16 cellular contexts compared by ENCODE assay signal in the genomic region with DNA sequence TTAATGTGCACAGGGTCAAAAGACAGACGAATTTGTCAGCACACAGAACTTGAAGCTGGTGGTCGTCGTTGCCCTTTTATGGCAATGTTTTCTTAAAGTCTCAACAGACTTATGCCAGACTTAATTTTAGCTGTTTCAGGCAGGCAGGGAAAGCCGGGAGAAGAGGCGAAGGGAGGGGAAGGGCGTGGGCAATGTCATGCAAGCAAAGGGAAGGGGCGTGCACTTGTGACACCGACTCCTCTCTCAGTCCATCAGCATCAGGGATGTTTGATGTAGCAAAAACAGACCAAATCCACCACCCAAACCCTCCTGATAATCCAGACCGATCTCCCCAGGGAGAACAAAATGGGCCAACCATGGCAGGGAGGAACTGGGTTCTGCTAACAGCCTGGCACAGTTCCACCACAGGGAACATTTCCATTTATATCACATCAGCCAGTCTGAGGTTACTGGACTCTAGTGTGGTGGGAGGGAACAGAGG.
DNase-seq lines count a peak whose midpoint lies in the region; ATAC-seq and TF ChIP-seq lines count a peak whose summit lies in the region.
"Had no signal": no experiment of that assay in that cellular context is flagged by ENCODE, and none has a peak within 500 bp of the region (broad histone marks: within the 10 kb centered on the region; RNA-seq: fewer than 3 reads in every experiment).

No MANE protein-coding gene starts in this region.

- CTCF ChIA-PET in HEK293 (lab: Yijun Ruan, JAX), result interaction anchor here (0.7 kb wide), 1 partner anchor 657 kb away, joined by 3 read pairs; no protein-coding TSS in a partner anchor

- no peak for ATAC-seq in central memory CD8-positive, alpha-beta T cell (replicated peaks; ENCODE audit: extremely low read depth, poor library complexity, severe bottlenecking)
- no peak for ATAC-seq in activated naive CD8-positive, alpha-beta T cell treated with anti-CD3 and anti-CD28 coated beads, Interleukin-2, amount 50 U/mL, for 24 hours
- no peak for ATAC-seq in HG03565 (IDR thresholded peaks at IDR 0.05; ENCODE audit: unreplicated experiment)

- H3K4me1 ChIP-seq in HEK293 (ENCODE audit: control insufficient read depth, insufficient read depth, low read length) (no peaks in the 10 kb centered on the region), stomach (peaks cover 0 to 35% (median 16%) of the 10 kb centered on the region in 4 donors)

- H3K27me3 ChIP-seq in stomach, result no peaks in the 10 kb centered on the region

- peaks cover 2% of the 10 kb centered on the region for H3K36me3 Mint-ChIP-seq in central memory CD8-positive, alpha-beta T cell (ENCODE audit: insufficient read depth)
- peaks cover 4% of the 10 kb centered on the region for H3K36me3 Mint-ChIP-seq in type B pancreatic cell
- no peaks in the 10 kb centered on the region for H3K36me3 Mint-ChIP-seq in activated naive CD8-positive, alpha-beta T cell treated with anti-CD3 and anti-CD28 coated beads, Interleukin-2, amount 50 U/mL, for 24 hours (ENCODE audit: low read depth)

- 58 to 71% (median 59%) methylated on average over 9 of the region's 9 CpGs for WGBS in stomach, 5 donors

- peaks cover 7% of the 10 kb centered on the region for H3K4me1 Mint-ChIP-seq in central memory CD8-positive, alpha-beta T cell
- H3K4me1 Mint-ChIP-seq in type B pancreatic cell (ENCODE audit: unreplicated experiment), result peaks cover 5% of the 10 kb centered on the region
- H3K4me1 Mint-ChIP-seq in activated naive CD8-positive, alpha-beta T cell treated with anti-CD3 and anti-CD28 coated beads, Interleukin-2, amount 50 U/mL, for 24 hours, result peaks cover 8% of the 10 kb centered on the region

- no peaks in the 10 kb centered on the region for H3K36me3 ChIP-seq in HEK293 (ENCODE audit: control insufficient read depth in 2 of 2, insufficient read depth in 1 of 2, low read length in 2 of 2)
- H3K36me3 ChIP-seq in stomach, result no peaks in the 10 kb centered on the region

- H3K27ac Mint-ChIP-seq in central memory CD8-positive, alpha-beta T cell (ENCODE audit: low read depth), result peak overlapping the region; percentile 24
- H3K27ac Mint-ChIP-seq in type B pancreatic cell, result no peak overlapping the region
- no peak overlapping the region for H3K27ac Mint-ChIP-seq in activated naive CD8-positive, alpha-beta T cell treated with anti-CD3 and anti-CD28 coated beads, Interleukin-2, amount 50 U/mL, for 24 hours
- H3K27ac Mint-ChIP-seq: activated CD4-positive, alpha-beta T cell treated with anti-CD3 and anti-CD28 coated beads, Interleukin-2, amount 10 ng/mL, durations not matched to agents 24 days and 14 days; CD8-positive, alpha-beta memory T cell had no signal

- H3K27me3 Mint-ChIP-seq in central memory CD8-positive, alpha-beta T cell, result no peaks in the 10 kb centered on the region
- H3K27me3 Mint-ChIP-seq in type B pancreatic cell, result no peaks in the 10 kb centered on the region
- H3K27me3 Mint-ChIP-seq in activated naive CD8-positive, alpha-beta T cell treated with anti-CD3 and anti-CD28 coated beads, Interleukin-2, amount 50 U/mL, for 24 hours, result no peaks in the 10 kb centered on the region
- H3K27me3 Mint-ChIP-seq: activated CD4-positive, alpha-beta T cell treated with anti-CD3 and anti-CD28 coated beads, Interleukin-2, amount 10 ng/mL, durations not matched to agents 24 days and 14 days; CD8-positive, alpha-beta memory T cell had no signal

- DNase-seq in central memory CD8-positive, alpha-beta T cell (ENCODE audit: low spot score in 2 of 2), result no peak
- peak; percentile 55 for DNase-seq in hepatic stellate cell (ENCODE audit: low spot score)
- no peak for DNase-seq in stomach
- no peak for DNase-seq in type B pancreatic cell (ENCODE audit: extremely low spot score, unreplicated experiment)
- DNase-seq in activated naive CD8-positive, alpha-beta T cell treated with anti-CD3 and anti-CD28 coated beads, Interleukin-2, amount 50 U/mL, for 24 hours, result no peak
- DNase-seq in putamen (ENCODE audit: low spot score), result no peak
- DNase-seq: activated CD4-positive, alpha-beta T cell treated with anti-CD3 and anti-CD28 coated beads, Interleukin-2, amount 10 ng/mL, durations not matched to agents 24 days and 14 days; activated T-cell treated with anti-CD3 and anti-CD28 coated beads, Interleukin-2, amount 50 U/mL, for 1 hour; CD8-positive, alpha-beta memory T cell; foreskin fibroblast; NCI-H1436; NCI-H510A; PC-9; stimulated activated CD4-positive, alpha-beta T cell treated with anti-CD3 and anti-CD28 coated beads, Interleukin-2, amount 100 ng/mL, for 24 hours had no signal

- intact Hi-C loops in stomach (cut with DNase I; ENCODE audit: low total_unique reads), result no loop called here

- H3K9me3 ChIP-seq in HEK293 (ENCODE audit: control insufficient read depth, insufficient read depth, low read depth, low read length) (no peaks in the 10 kb centered on the region), stomach (no peaks in the 10 kb centered on the region)

- no peak for TF ChIP-seq POLR2A in stomach (IDR thresholded peaks at IDR 0.05)

- no peak overlapping the region for H3K4me3 Mint-ChIP-seq in central memory CD8-positive, alpha-beta T cell
- H3K4me3 Mint-ChIP-seq in type B pancreatic cell, result no peak overlapping the region
- H3K4me3 Mint-ChIP-seq in activated naive CD8-positive, alpha-beta T cell treated with anti-CD3 and anti-CD28 coated beads, Interleukin-2, amount 50 U/mL, for 24 hours, result no peak overlapping the region
- H3K4me3 Mint-ChIP-seq: activated CD4-positive, alpha-beta T cell treated with anti-CD3 and anti-CD28 coated beads, Interleukin-2, amount 10 ng/mL, durations not matched to agents 24 days and 14 days; CD8-positive, alpha-beta memory T cell had no signal

- TF ChIP-seq CTCF in HEK293 (tag by site-specific recombination; IDR thresholded peaks at IDR 0.05) (no peak), stomach (IDR thresholded peaks at IDR 0.05) (no peak), type B pancreatic cell (conservative IDR thresholded peaks at IDR 0.05) (no peak)

- H3K4me3 ChIP-seq in HEK293 (ENCODE audit: low read depth, low read length) (no peak overlapping the region), stomach (no peak overlapping the region)
- H3K4me3 ChIP-seq: PC-9 had no signal

- POLR2A ChIA-PET in HEK293 (lab: Yijun Ruan, JAX), result no interaction called here

- H3K9me3 Mint-ChIP-seq in central memory CD8-positive, alpha-beta T cell, result no peaks in the 10 kb centered on the region
- H3K9me3 Mint-ChIP-seq in type B pancreatic cell, result no peaks in the 10 kb centered on the region
- no peaks in the 10 kb centered on the region for H3K9me3 Mint-ChIP-seq in activated naive CD8-positive, alpha-beta T cell treated with anti-CD3 and anti-CD28 coated beads, Interleukin-2, amount 50 U/mL, for 24 hours
- H3K9me3 Mint-ChIP-seq: activated CD4-positive, alpha-beta T cell treated with anti-CD3 and anti-CD28 coated beads, Interleukin-2, amount 10 ng/mL, durations not matched to agents 24 days and 14 days had no signal

- no peak for TF ChIP-seq EP300 in stomach (IDR thresholded peaks at IDR 0.05)

- H3K27ac ChIP-seq in HEK293 (ENCODE audit: extremely low read depth, low read depth, low read length), result no peak overlapping the region
- peak overlapping the region in 4 of 5 donors; percentile 44 to 75 (median 66) for H3K27ac ChIP-seq in stomach
- H3K27ac ChIP-seq: PC-9 had no signal

TF ChIP-seq in HEK293, 187 proteins besides CTCF, POLR2A, EP300 and RAD21 (continues in another document):
- TF ChIP-seq ZNF558 (tag by site-specific recombination; IDR thresholded peaks at IDR 0.05) (no peak), ZNF341 (tag by site-specific recombination; IDR thresholded peaks at IDR 0.05; ENCODE audit: low read depth) (peak; percentile 90), ZNF843 (tag by site-specific recombination; IDR thresholded peaks at IDR 0.05) (no peak), HOXC10 (CRISPR knock-in tag; IDR thresholded peaks at IDR 0.05) (no peak), ZNF600 (tag by site-specific recombination; IDR thresholded peaks at IDR 0.05) (peak; percentile 70; the same call in 1 of the 2 replicates), KLF1 (tag by site-specific recombination; IDR thresholded peaks at IDR 0.05) (peak; percentile 57), ZNF335 (tag by site-specific recombination; conservative IDR thresholded peaks at IDR 0.05) (peak; percentile 53)
- TF ChIP-seq, protein P1, sequence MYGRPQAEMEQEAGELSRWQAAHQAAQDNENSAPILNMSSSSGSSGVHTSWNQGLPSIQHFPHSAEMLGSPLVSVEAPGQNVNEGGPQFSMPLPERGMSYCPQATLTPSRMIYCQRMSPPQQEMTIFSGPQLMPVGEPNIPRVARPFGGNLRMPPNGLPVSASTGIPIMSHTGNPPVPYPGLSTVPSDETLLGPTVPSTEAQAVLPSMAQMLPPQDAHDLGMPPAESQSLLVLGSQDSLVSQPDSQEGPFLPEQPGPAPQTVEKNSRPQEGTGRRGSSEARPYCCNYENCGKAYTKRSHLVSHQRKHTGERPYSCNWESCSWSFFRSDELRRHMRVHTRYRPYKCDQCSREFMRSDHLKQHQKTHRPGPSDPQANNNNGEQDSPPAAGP (tag by site-specific recombination; IDR thresholded peaks at IDR 0.05), result peak; percentile 36; the same call in 1 of the 2 replicates
- TF ChIP-seq, protein P2, sequence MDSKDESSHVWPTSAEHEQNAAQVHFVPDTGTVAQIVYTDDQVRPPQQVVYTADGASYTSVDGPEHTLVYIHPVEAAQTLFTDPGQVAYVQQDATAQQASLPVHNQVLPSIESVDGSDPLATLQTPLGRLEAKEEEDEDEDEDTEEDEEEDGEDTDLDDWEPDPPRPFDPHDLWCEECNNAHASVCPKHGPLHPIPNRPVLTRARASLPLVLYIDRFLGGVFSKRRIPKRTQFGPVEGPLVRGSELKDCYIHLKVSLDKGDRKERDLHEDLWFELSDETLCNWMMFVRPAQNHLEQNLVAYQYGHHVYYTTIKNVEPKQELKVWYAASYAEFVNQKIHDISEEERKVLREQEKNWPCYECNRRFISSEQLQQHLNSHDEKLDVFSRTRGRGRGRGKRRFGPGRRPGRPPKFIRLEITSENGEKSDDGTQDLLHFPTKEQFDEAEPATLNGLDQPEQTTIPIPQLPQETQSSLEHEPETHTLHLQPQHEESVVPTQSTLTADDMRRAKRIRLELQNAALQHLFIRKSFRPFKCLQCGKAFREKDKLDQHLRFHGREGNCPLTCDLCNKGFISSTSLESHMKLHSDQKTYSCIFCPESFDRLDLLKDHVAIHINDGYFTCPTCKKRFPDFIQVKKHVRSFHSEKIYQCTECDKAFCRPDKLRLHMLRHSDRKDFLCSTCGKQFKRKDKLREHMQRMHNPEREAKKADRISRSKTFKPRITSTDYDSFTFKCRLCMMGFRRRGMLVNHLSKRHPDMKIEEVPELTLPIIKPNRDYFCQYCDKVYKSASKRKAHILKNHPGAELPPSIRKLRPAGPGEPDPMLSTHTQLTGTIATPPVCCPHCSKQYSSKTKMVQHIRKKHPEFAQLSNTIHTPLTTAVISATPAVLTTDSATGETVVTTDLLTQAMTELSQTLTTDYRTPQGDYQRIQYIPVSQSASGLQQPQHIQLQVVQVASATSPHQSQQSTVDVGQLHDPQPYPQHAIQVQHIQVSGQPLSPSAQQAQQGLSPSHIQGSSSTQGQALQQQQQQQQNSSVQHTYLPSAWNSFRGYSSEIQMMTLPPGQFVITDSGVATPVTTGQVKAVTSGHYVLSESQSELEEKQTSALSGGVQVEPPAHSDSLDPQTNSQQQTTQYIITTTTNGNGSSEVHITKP (tag by site-specific recombination; IDR thresholded peaks at IDR 0.05), result peak; percentile 62
